In the genomic region with DNA sequence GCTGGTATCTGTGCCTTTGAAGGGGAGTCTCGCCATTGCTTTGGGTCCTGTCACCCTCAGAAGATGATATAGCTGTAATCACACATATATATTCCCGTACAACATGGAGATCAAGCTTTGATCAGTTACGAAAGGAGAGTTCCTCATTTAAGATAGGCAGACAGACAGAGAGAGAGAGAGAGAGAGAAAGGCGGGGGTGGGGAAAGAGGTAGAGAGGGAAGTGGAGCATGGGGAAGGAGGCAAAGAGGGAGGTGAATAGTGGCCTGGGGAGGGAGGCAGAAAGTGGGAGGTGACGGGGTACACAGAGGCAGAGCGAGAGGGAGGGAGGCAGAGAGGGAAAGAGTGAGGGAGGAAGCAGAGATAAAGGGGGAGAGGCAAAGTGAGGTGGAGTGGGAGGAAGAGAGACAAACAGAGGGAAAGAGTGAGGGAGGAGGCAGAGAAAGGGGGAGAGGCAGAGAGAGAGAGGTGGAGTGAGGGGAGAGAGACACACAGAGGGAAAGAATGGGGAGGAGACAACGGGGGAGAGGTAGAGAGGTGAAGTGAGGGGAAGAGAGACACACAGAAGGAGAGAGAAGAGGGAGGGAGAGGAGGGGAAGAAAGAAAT, we compare ENCODE assay signal across 17 cellular contexts. TPM values are rescaled to one million over a fixed set of nuclear protein-coding genes. Genes with fewer than 3 reads are reported as not detected.
A peak's percentile ranks its signal among the peaks of the same experiment; 100 is the strongest.
DNase-seq lines count a peak whose midpoint lies in the region; ATAC-seq and TF ChIP-seq lines count a peak whose summit lies in the region.
"Had no signal": no experiment of that assay in that cellular context is flagged by ENCODE, and none has a peak within 500 bp of the region (broad histone marks: within the 10 kb centered on the region; RNA-seq: fewer than 3 reads in every experiment).

No MANE protein-coding gene starts in this region.

- TF ChIP-seq EP300 in ovary (IDR thresholded peaks at IDR 0.05): no peak

- POLR2A ChIA-PET in Caco-2 (lab: Charles Lee): no interaction called here

- H2AFZ ChIP-seq in OCI-LY3 (ENCODE audit: low read depth, low read length) (peak overlapping the region; percentile 60; the same call in 1 of the 2 replicates), mesenchymal stem cell (ENCODE audit: low read depth, low read length) (no peak overlapping the region)

- peak overlapping the region; percentile 37; the same call in 1 of the 2 replicates for H3K9ac ChIP-seq in OCI-LY3 (ENCODE audit: low read length)
- H3K9ac ChIP-seq in mesenchymal stem cell (ENCODE audit: low read length): no peak overlapping the region

- H2AK5ac ChIP-seq in mesenchymal stem cell (ENCODE audit: low read length, severe bottlenecking): no peak overlapping the region

- H3K4me2 ChIP-seq in OCI-LY3 (ENCODE audit: low read length) (peak overlapping the region; percentile 68), mesenchymal stem cell (ENCODE audit: low read length, poor library complexity, severe bottlenecking) (no peak overlapping the region)
- H3K4me2 ChIP-seq: smooth muscle cell had no signal

- intact Hi-C loops in Caco-2 (cut with micrococcal nuclease; ENCODE audit: unreplicated experiment): no loop called here
- intact Hi-C loops in ovary (cut with DNase I): no loop called here

- TF ChIP-seq POLR2A in ovary (IDR thresholded peaks at IDR 0.05): no peak

- H3K79me1 ChIP-seq in mesenchymal stem cell (replicated peaks; ENCODE audit: low read length, poor library complexity, severe bottlenecking): no peaks in the 10 kb centered on the region

- peaks cover 12% of the 10 kb centered on the region for H3K4me1 Mint-ChIP-seq in Caco-2 (ENCODE audit: low read depth, unreplicated experiment)

- no TSS peak for BruUV-seq in Caco-2 (replicated peaks; lab: Mats Ljungman, UMichigan)

- no peak overlapping the region for H4K8ac ChIP-seq in mesenchymal stem cell (ENCODE audit: low read length)

- peak overlapping the region in 1 of 2 experiments; percentile 71 for H3K14ac ChIP-seq in mesenchymal stem cell (ENCODE audit: low read length in 2 of 2)

- H3K27me3 Mint-ChIP-seq in Caco-2 (ENCODE audit: insufficient read depth, unreplicated experiment): peaks cover 10% of the 10 kb centered on the region

- CTCF ChIA-PET in Caco-2 (lab: Charles Lee): no interaction called here

- ATAC-seq in HG02798 (IDR thresholded peaks at IDR 0.05; ENCODE audit: poor library complexity, unreplicated experiment): peak; percentile 5
- ATAC-seq: gastrocnemius medialis; left ventricle myocardium superior; stimulated activated naive B cell treated with anti-CD40 and anti-IgM and Interleukin-4, amounts not matched to agents 10 μg/mL and 1 μg/mL and 100 μg/mL, for 72 hours had no signal

- 53% methylated on average over 7 of the region's 7 CpGs for WGBS in mesenchymal stem cell
- 37 to 49% (median 38%) methylated on average over 7 of the region's 7 CpGs for WGBS in ovary, 3 donors

- H3K27ac Mint-ChIP-seq in Caco-2 (ENCODE audit: unreplicated experiment): no peak overlapping the region
- H3K27ac Mint-ChIP-seq: stimulated activated naive B cell treated with anti-CD40 and anti-IgM and Interleukin-4, amounts not matched to agents 10 μg/mL and 1 μg/mL and 100 μg/mL, for 72 hours had no signal

- H3K4ac ChIP-seq in mesenchymal stem cell (ENCODE audit: low read depth in 1 of 2, low read length in 2 of 2): no peak overlapping the region

- H3K4me1 ChIP-seq in Caco-2: no peaks in the 10 kb centered on the region
- H3K4me1 ChIP-seq in OCI-LY3 (ENCODE audit: low read length): peaks cover 32% of the 10 kb centered on the region
- H3K4me1 ChIP-seq in mesenchymal stem cell (ENCODE audit: control insufficient read depth, insufficient read depth, low read depth, low read length): no peaks in the 10 kb centered on the region
- no peaks in the 10 kb centered on the region for H3K4me1 ChIP-seq in ovary (ENCODE audit: insufficient read depth)
- H3K4me1 ChIP-seq: gastrocnemius medialis, tibial artery had no signal

- no peak overlapping the region for H3K18ac ChIP-seq in mesenchymal stem cell (ENCODE audit: low read depth in 1 of 2, low read length in 2 of 2)

- H3K9me3 ChIP-seq in Caco-2 (peaks cover 5% of the 10 kb centered on the region; the same call in 1 of the 2 replicates), OCI-LY3 (ENCODE audit: insufficient read depth, low read length) (no peaks in the 10 kb centered on the region), mesenchymal stem cell (ENCODE audit: control insufficient read depth, low read length) (no peaks in the 10 kb centered on the region), ovary (no peaks in the 10 kb centered on the region)
- H3K9me3 ChIP-seq: gastrocnemius medialis, tibial artery had no signal

- no peaks in the 10 kb centered on the region for H3K9me3 Mint-ChIP-seq in Caco-2 (ENCODE audit: unreplicated experiment)

- DNase-seq in Caco-2: no peak
- peak; percentile 5 for DNase-seq in iPS DF 19.7 (ENCODE audit: low read depth, low spot score)
- no peak for DNase-seq in mesenchymal stem cell
- no peak for DNase-seq in hepatic stellate cell (ENCODE audit: low spot score)
- no peak for DNase-seq in NCI-H2081 treated with DMSO at 0.1 percent for 48 hours (lab: John Stamatoyannopoulos, UW)
- DNase-seq in ovary: no peak
- DNase-seq: activated CD4-positive, alpha-beta T cell treated with anti-CD3 and anti-CD28 coated beads for 1 hour; gastrocnemius medialis; left ventricle myocardium superior; stimulated activated naive B cell treated with anti-CD40 and anti-IgM and Interleukin-4, amounts not matched to agents 10 μg/mL and 1 μg/mL and 100 μg/mL, for 72 hours; tibial artery had no signal

- H3K4me3 Mint-ChIP-seq in Caco-2 (ENCODE audit: unreplicated experiment): peak overlapping the region; percentile 8
- H3K4me3 Mint-ChIP-seq: stimulated activated naive B cell treated with anti-CD40 and anti-IgM and Interleukin-4, amounts not matched to agents 10 μg/mL and 1 μg/mL and 100 μg/mL, for 72 hours had no signal

- H3K4me3 ChIP-seq in Caco-2 (ENCODE audit: low read depth, low read length) (no peak overlapping the region), OCI-LY3 (ENCODE audit: low read length) (peak overlapping the region; percentile 60), mesenchymal stem cell (ENCODE audit: insufficient read depth in 1 of 2, low read depth in 1 of 2, low read length in 2 of 2) (peak overlapping the region in 1 of 2 experiments; percentile 32), ovary (no peak overlapping the region)
- H3K4me3 ChIP-seq: coronary artery, gastrocnemius medialis, smooth muscle cell, tibial artery had no signal

- H3K27ac ChIP-seq in OCI-LY3 (ENCODE audit: low read length) (no peak overlapping the region), mesenchymal stem cell (ENCODE audit: low read length, poor library complexity, severe bottlenecking) (no peak overlapping the region), ovary (no peak overlapping the region)
- H3K27ac ChIP-seq: coronary artery, gastrocnemius medialis, tibial artery had no signal

- no peak overlapping the region for H2BK120ac ChIP-seq in mesenchymal stem cell (ENCODE audit: low read depth, low read length)

- no peaks in the 10 kb centered on the region for H3K79me2 ChIP-seq in OCI-LY3 (ENCODE audit: low read length)

- H4K91ac ChIP-seq in mesenchymal stem cell (ENCODE audit: low read length): no peak overlapping the region

- no peaks in the 10 kb centered on the region for H3K36me3 ChIP-seq in Caco-2 (ENCODE audit: control insufficient read depth, insufficient read depth, low read length)
- H3K36me3 ChIP-seq in OCI-LY3 (replicated peaks; ENCODE audit: low read depth, low read length): no peaks in the 10 kb centered on the region
- H3K36me3 ChIP-seq in mesenchymal stem cell (ENCODE audit: control insufficient read depth in 1 of 2, insufficient read depth in 2 of 2, low read depth in 1 of 2, low read length in 2 of 2): no peaks in the 10 kb centered on the region
- no peaks in the 10 kb centered on the region for H3K36me3 ChIP-seq in ovary
- H3K36me3 ChIP-seq: gastrocnemius medialis, tibial artery had no signal

- no peak overlapping the region for H2BK12ac ChIP-seq in mesenchymal stem cell (ENCODE audit: low read length in 2 of 2)

- H3K23ac ChIP-seq in mesenchymal stem cell (ENCODE audit: low read length in 2 of 2): no peak overlapping the region

- no peak overlapping the region for H2BK5ac ChIP-seq in mesenchymal stem cell (ENCODE audit: low read depth, low read length, poor library complexity, severe bottlenecking)

- H3K27me3 ChIP-seq in Caco-2 (replicated peaks; ENCODE audit: control insufficient read depth, insufficient read depth, low read length): no peaks in the 10 kb centered on the region
- H3K27me3 ChIP-seq in OCI-LY3 (ENCODE audit: low read depth, low read length): no peaks in the 10 kb centered on the region
- peaks cover 0 to 6% of the 10 kb centered on the region in 2 experiments for H3K27me3 ChIP-seq in mesenchymal stem cell (ENCODE audit: control insufficient read depth in 1 of 2, insufficient read depth in 1 of 2, low read length in 2 of 2)
- no peaks in the 10 kb centered on the region for H3K27me3 ChIP-seq in ovary
- H3K27me3 ChIP-seq: gastrocnemius medialis had no signal

- H4K20me1 ChIP-seq in OCI-LY3 (ENCODE audit: insufficient read depth, low read length): no peaks in the 10 kb centered on the region

- no peak overlapping the region for H2BK15ac ChIP-seq in mesenchymal stem cell (ENCODE audit: low read depth, poor library complexity, severe bottlenecking)

- TF ChIP-seq CTCF in Caco-2 (IDR thresholded peaks at IDR 0.05; ENCODE audit: insufficient read depth in 1 of 2, low read depth in 1 of 2, low read length in 1 of 2, severe bottlenecking in 1 of 2, unreplicated experiment in 1 of 2) (no peak), OCI-LY3 (IDR thresholded peaks at IDR 0.05; ENCODE audit: low read depth, low read length) (no peak), ovary (IDR thresholded peaks at IDR 0.05) (no peak)

- H3K36me3 Mint-ChIP-seq in Caco-2 (ENCODE audit: insufficient read depth, unreplicated experiment): no peaks in the 10 kb centered on the region
- H3K36me3 Mint-ChIP-seq: stimulated activated naive B cell treated with anti-CD40 and anti-IgM and Interleukin-4, amounts not matched to agents 10 μg/mL and 1 μg/mL and 100 μg/mL, for 72 hours had no signal

RNA-seq across cellular contexts. Expression of gene C1QL3, which starts 44.6 kb away (rescaled TPM):
- total RNA-seq in Caco-2 (2022) (not detected in 2 replicates), ovary (under 1 TPM in 1 of 7 donors, not detected in 6; 0.11 TPM)
- not detected for polyA plus RNA-seq in mesenchymal stem cell (2013, experiment 1 of 2)
- not detected for polyA plus RNA-seq in mesenchymal stem cell (2013, experiment 2 of 2)
- under 1 TPM in 1 of 2 donors, not detected in 1; 0.07 TPM for polyA plus RNA-seq in ovary
- total RNA-seq: gastrocnemius medialis, left ventricle myocardium superior, posterior vena cava had no signal
- polyA plus RNA-seq: BJ had no signal
